Comparison of ENCODE assay signal across 1 cellular context in genomic region chr22:39313258-39314001, GRCh38.
TF ChIP-seq lines count a peak whose summit lies in the region.

No MANE protein-coding gene starts in this region.

TF ChIP-seq in H1, 55 proteins besides CTCF, POLR2A, EP300 and RAD21:
- TF ChIP-seq POLR2AphosphoS5 (IDR thresholded peaks at IDR 0.05; ENCODE audit: low read depth, low read length) (peak; percentile 80), BRCA1 (IDR thresholded peaks at IDR 0.05; ENCODE audit: low read depth, low read length) (no peak)
